Comparison of ENCODE assay signal across 8 cellular contexts in the genomic region with DNA sequence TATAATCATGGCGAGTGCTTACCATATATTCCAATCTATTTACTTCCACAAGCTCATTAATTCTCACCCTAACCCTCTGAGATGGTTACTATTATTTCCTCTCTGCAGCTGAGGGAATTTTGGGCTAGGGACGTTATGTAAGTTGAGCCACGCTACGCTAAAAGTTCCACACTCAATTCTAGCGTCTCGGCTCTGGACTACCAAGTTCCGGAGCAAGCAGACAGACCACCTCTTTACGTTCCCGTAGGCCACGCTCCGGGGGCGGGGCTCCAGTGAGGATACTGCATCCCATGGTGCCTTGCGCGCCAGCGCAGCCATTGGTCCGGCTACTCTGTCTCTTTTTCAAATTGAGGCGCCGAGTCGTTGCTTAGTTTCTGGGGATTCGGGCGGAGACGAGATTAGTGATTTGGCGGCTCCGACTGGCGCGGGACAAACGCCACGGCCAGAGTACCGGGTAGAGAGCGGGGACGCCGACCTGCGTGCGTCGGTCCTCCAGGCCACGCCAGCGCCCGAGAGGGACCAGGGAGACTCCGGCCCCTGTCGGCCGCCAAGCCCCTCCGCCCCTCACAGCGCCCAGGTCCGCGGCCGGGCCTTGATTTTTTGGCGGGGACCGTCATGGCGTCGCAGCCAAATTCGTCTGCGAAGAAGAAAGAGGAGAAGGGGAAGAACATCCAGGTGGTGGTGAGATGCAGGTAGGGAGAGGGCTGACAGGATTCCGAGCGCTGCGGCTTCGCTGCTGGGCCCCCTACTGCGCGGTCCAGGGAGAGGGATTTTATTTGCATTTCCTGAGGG. TPM values are rescaled to one million over a fixed set of nuclear protein-coding genes. Genes with fewer than 3 reads are reported as not detected.
DNase-seq lines count a peak whose midpoint lies in the region; ATAC-seq and TF ChIP-seq lines count a peak whose summit lies in the region.

Gene KIF11, plus strand, starts transcription at position 370 of the 792 bp plus-strand sequence. Its CDS starts 246 bp downstream, at position 616.

- H3K4me3 Mint-ChIP-seq in naive thymus-derived CD4-positive, alpha-beta T cell: peak within 1 kb of the TSS; percentile 95 to 100 (median 99)
- H3K4me3 Mint-ChIP-seq in stimulated activated naive B cell treated with anti-CD40 and anti-IgM and Interleukin-4, amounts not matched to agents 10 μg/mL and 1 μg/mL and 100 μg/mL, for 72 hours: peak within 1 kb of the TSS; percentile 98 to 99

- peaks cover 0 to 11% (median 0%) of the 10 kb centered on the region in 5 donors for H3K36me3 Mint-ChIP-seq in naive thymus-derived CD4-positive, alpha-beta T cell
- peaks cover 0 to 3% of the 10 kb centered on the region in 2 donors for H3K36me3 Mint-ChIP-seq in stimulated activated naive B cell treated with anti-CD40 and anti-IgM and Interleukin-4, amounts not matched to agents 10 μg/mL and 1 μg/mL and 100 μg/mL, for 72 hours

- ATAC-seq in DND-41 (ENCODE audit: insufficient read depth, low read depth): peak; percentile 84
- ATAC-seq in naive thymus-derived CD4-positive, alpha-beta T cell: peak; percentile 89
- ATAC-seq in stimulated activated naive B cell treated with anti-CD40 and anti-IgM and Interleukin-4, amounts not matched to agents 10 μg/mL and 1 μg/mL and 100 μg/mL, for 72 hours (replicated peaks): peak; percentile 87 to 88

- CTCF ChIA-PET in naive thymus-derived CD4-positive, alpha-beta T cell (lab: Charles Lee): interaction anchor here (3.0 kb wide), 1 partner anchor 19 kb away, joined by 21 read pairs; the partner anchor contains the start of gene IDE

- H3K4me1 Mint-ChIP-seq in naive thymus-derived CD4-positive, alpha-beta T cell: peaks cover 9 to 53% (median 28%) of the 10 kb centered on the region in 7 donors
- peaks cover 14 to 35% of the 10 kb centered on the region in 2 donors for H3K4me1 Mint-ChIP-seq in stimulated activated naive B cell treated with anti-CD40 and anti-IgM and Interleukin-4, amounts not matched to agents 10 μg/mL and 1 μg/mL and 100 μg/mL, for 72 hours

- H3K9me3 Mint-ChIP-seq in naive thymus-derived CD4-positive, alpha-beta T cell: peaks cover 0 to 3% (median 0%) of the 10 kb centered on the region in 11 donors
- no peaks in the 10 kb centered on the region for H3K9me3 Mint-ChIP-seq in stimulated activated naive B cell treated with anti-CD40 and anti-IgM and Interleukin-4, amounts not matched to agents 10 μg/mL and 1 μg/mL and 100 μg/mL, for 72 hours

- no peaks in the 10 kb centered on the region for H3K9me2 ChIP-seq in GM23248 (ENCODE audit: insufficient read depth)

- peaks cover 0 to 5% (median 0%) of the 10 kb centered on the region in 5 donors for H3K27me3 Mint-ChIP-seq in naive thymus-derived CD4-positive, alpha-beta T cell
- no peaks in the 10 kb centered on the region for H3K27me3 Mint-ChIP-seq in stimulated activated naive B cell treated with anti-CD40 and anti-IgM and Interleukin-4, amounts not matched to agents 10 μg/mL and 1 μg/mL and 100 μg/mL, for 72 hours

- intact Hi-C loops in naive thymus-derived CD4-positive, alpha-beta T cell (cut with micrococcal nuclease): loop anchor here (1.0 to 10.0 kb wide), 17 partner anchors 76 to 1769 kb away; partner anchors contain the start of genes BTAF1 (in 2 of the 2), PCGF5 (in 2 of the 2), CEP55 (in 1 of the 2) and CPEB3 (in 1 of the 2)

- POLR2A ChIA-PET in naive thymus-derived CD4-positive, alpha-beta T cell (lab: Charles Lee): interaction anchor here (0.6 to 3.6 kb wide), 6 partner anchors 16 to 669 kb away, joined by 3 to 78 read pairs (median 4); partner anchors contain the start of genes EXOC6 and IDE

- peak within 1 kb of the TSS; percentile 86 for H3K4me2 ChIP-seq in DND-41 (ENCODE audit: insufficient read depth, low read length)
- H3K4me2 ChIP-seq in GM23248 (ENCODE audit: unreplicated experiment): peak within 1 kb of the TSS; percentile 97
- peak within 1 kb of the TSS; percentile 99 for H3K4me2 ChIP-seq in fibroblast of lung (ENCODE audit: extremely low read depth, insufficient read depth, low read length)

- H3K4me1 ChIP-seq in DND-41 (ENCODE audit: insufficient read depth, low read length): peaks cover 57% of the 10 kb centered on the region
- peaks cover 30% of the 10 kb centered on the region for H3K4me1 ChIP-seq in GM23248 (ENCODE audit: insufficient read depth)
- H3K4me1 ChIP-seq in fibroblast of lung (ENCODE audit: control insufficient read depth, extremely low read depth, insufficient read depth, low read length): peaks cover 6% of the 10 kb centered on the region
- peaks cover 12 to 28% of the 10 kb centered on the region in 2 donors for H3K4me1 ChIP-seq in naive thymus-derived CD4-positive, alpha-beta T cell (ENCODE audit: control insufficient read depth in 2 of 2, insufficient read depth in 2 of 2, low read length in 2 of 2)

- H3K27me3 ChIP-seq in DND-41 (ENCODE audit: insufficient read depth, low read length, poor library complexity): no peaks in the 10 kb centered on the region
- no peaks in the 10 kb centered on the region for H3K27me3 ChIP-seq in GM23248 (replicated peaks; ENCODE audit: insufficient read depth)
- H3K27me3 ChIP-seq in fibroblast of lung (ENCODE audit: control insufficient read depth, insufficient read depth, low read length): no peaks in the 10 kb centered on the region
- no peaks in the 10 kb centered on the region for H3K27me3 ChIP-seq in naive thymus-derived CD4-positive, alpha-beta T cell (ENCODE audit: control insufficient read depth in 2 of 2, insufficient read depth in 2 of 2, low read length in 2 of 2)

- in situ Hi-C loops in GM23248 (cut with MboI): no loop called here

- H3K9ac ChIP-seq in DND-41 (ENCODE audit: low read depth, low read length): peak within 1 kb of the TSS; percentile 80
- H3K9ac ChIP-seq in GM23248: peak within 1 kb of the TSS; percentile 81
- peak within 1 kb of the TSS; percentile 78 for H3K9ac ChIP-seq in fibroblast of lung (ENCODE audit: insufficient read depth, low read length)

- H3K79me2 ChIP-seq in DND-41 (ENCODE audit: insufficient read depth, low read length) (peaks cover 61% of the 10 kb centered on the region), GM23248 (ENCODE audit: insufficient read depth) (peaks cover 49% of the 10 kb centered on the region), fibroblast of lung (ENCODE audit: control insufficient read depth, insufficient read depth, low read length) (peaks cover 50% of the 10 kb centered on the region)

- H2AFZ ChIP-seq in DND-41 (ENCODE audit: low read depth, low read length) (peak within 1 kb of the TSS; percentile 92), GM23248 (peak within 1 kb of the TSS; percentile 95), fibroblast of lung (ENCODE audit: low read length) (peak within 1 kb of the TSS; percentile 94)

- H4K20me1 ChIP-seq in DND-41 (ENCODE audit: insufficient read depth, low read length) (peaks cover 37% of the 10 kb centered on the region), GM23248 (ENCODE audit: insufficient read depth) (no peaks in the 10 kb centered on the region), fibroblast of lung (ENCODE audit: control insufficient read depth, extremely low read depth, insufficient read depth, low read length) (no peaks in the 10 kb centered on the region)

- peak within 1 kb of the TSS; percentile 88 for H3K27ac ChIP-seq in DND-41 (ENCODE audit: low read length)
- H3K27ac ChIP-seq in GM23248: peak within 1 kb of the TSS; percentile 87
- H3K27ac ChIP-seq in fibroblast of lung (ENCODE audit: insufficient read depth, low read length): peak within 1 kb of the TSS; percentile 90
- peak within 1 kb of the TSS; percentile 96 for H3K27ac ChIP-seq in naive thymus-derived CD4-positive, alpha-beta T cell (ENCODE audit: low read depth, low read length)

- H3K4me3 ChIP-seq in DND-41 (ENCODE audit: low read depth in 1 of 2, low read length in 2 of 2) (peak within 1 kb of the TSS; percentile 38 to 66), GM23248 (peak within 1 kb of the TSS; percentile 85), fibroblast of lung (replicated peaks in 1 of 4; ENCODE audit: control extremely low read depth in 1 of 4, insufficient read depth in 1 of 4, low read depth in 3 of 4, low read length in 4 of 4) (peak within 1 kb of the TSS; percentile 73 to 97 (median 92))
- H3K4me3 ChIP-seq in naive thymus-derived CD4-positive, alpha-beta T cell (ENCODE audit: low read length): peak within 1 kb of the TSS; percentile 83

- peaks cover 15% of the 10 kb centered on the region for H3K36me3 ChIP-seq in DND-41 (ENCODE audit: insufficient read depth, low read length)
- H3K36me3 ChIP-seq in GM23248 (ENCODE audit: low read depth): no peaks in the 10 kb centered on the region
- H3K36me3 ChIP-seq in fibroblast of lung (ENCODE audit: control insufficient read depth, insufficient read depth, low read length): no peaks in the 10 kb centered on the region
- H3K36me3 ChIP-seq in naive thymus-derived CD4-positive, alpha-beta T cell (ENCODE audit: control insufficient read depth in 2 of 3, insufficient read depth in 3 of 3, low read length in 3 of 3): no peaks in the 10 kb centered on the region

- peak within 1 kb of the TSS; percentile 96 to 100 (median 100) for H3K27ac Mint-ChIP-seq in naive thymus-derived CD4-positive, alpha-beta T cell
- peak within 1 kb of the TSS; percentile 99 for H3K27ac Mint-ChIP-seq in stimulated activated naive B cell treated with anti-CD40 and anti-IgM and Interleukin-4, amounts not matched to agents 10 μg/mL and 1 μg/mL and 100 μg/mL, for 72 hours

- peak; percentile 98 for DNase-seq in DND-41
- peak; percentile 100 for DNase-seq in GM23248
- peak; percentile 97 for DNase-seq in LHCN-M2 (ENCODE audit: low read depth)
- peak; percentile 96 for DNase-seq in RPMI8226
- peak; percentile 89 to 93 for DNase-seq in activated T-helper 1 cell treated with anti-CD3 and anti-CD28 coated beads, Interleukin-2, amount 50 U/mL, for 16 hours (ENCODE audit: low read depth in 1 of 2, low spot score in 1 of 2)
- DNase-seq in fibroblast of lung (ENCODE audit: low read depth in 2 of 2): peak; percentile 95 to 96
- DNase-seq in naive thymus-derived CD4-positive, alpha-beta T cell: peak; percentile 89 to 95 (median 94)
- peak; percentile 96 for DNase-seq in stimulated activated naive B cell treated with anti-CD40 and anti-IgM and Interleukin-4, amounts not matched to agents 10 μg/mL and 1 μg/mL and 100 μg/mL, for 72 hours

- peaks cover 21% of the 10 kb centered on the region for H3F3A ChIP-seq in GM23248 (ENCODE audit: insufficient read depth)

- TF ChIP-seq CTCF in DND-41 (IDR thresholded peaks at IDR 0.05; ENCODE audit: borderline replicate concordance, extremely low read depth, low read length, poor library complexity, severe bottlenecking) (peak; percentile 17), fibroblast of lung (conservative IDR thresholded peaks at IDR 0.05 in 1 of 2, IDR thresholded peaks at IDR 0.05 in 1 of 2; ENCODE audit: low read depth in 1 of 2, low read length in 2 of 2) (peak in 1 of 2 donors; percentile 4)

- no peaks in the 10 kb centered on the region for H3K9me3 ChIP-seq in DND-41 (ENCODE audit: insufficient read depth, low read length, severe bottlenecking)
- no peaks in the 10 kb centered on the region for H3K9me3 ChIP-seq in GM23248 (ENCODE audit: low read depth)
- H3K9me3 ChIP-seq in fibroblast of lung (ENCODE audit: control insufficient read depth, insufficient read depth, low read depth, low read length): no peaks in the 10 kb centered on the region
- H3K9me3 ChIP-seq in naive thymus-derived CD4-positive, alpha-beta T cell (ENCODE audit: control insufficient read depth in 2 of 3, low read length in 3 of 3): no peaks in the 10 kb centered on the region

- whole genome bisulfite sequencing in GM23248 (ENCODE audit: low coverage in 1 of 2, low lambda C conversion rate in 2 of 2, missing lambda C conversion rate in 2 of 2), 2 experiments: 1 to 2% methylated on average over 55 to 58 of the region's 58 CpGs

RNA-seq across cellular contexts. Expression of gene KIF11, which starts in this region (rescaled TPM):
- total RNA-seq in GM23248 (2014; rRNA removed; shearing (Covaris generic)): 12.5 and 16.2 TPM in 2 replicates
- polyA plus RNA-seq in GM23248 (2016; fragmentation: Nextera tagmentation; extraction: Ambion mirVana) (10.8 and 11.4 TPM in 2 replicates), fibroblast of lung (7.5 and 24.3 TPM in 2 replicates)
- total RNA-seq in LHCN-M2 (2014; rRNA removed) (61.3 and 66.2 TPM in 2 replicates), fibroblast of lung (3.6 and 8.9 TPM in 2 replicates)
- 8.7 TPM for polyA plus RNA-seq in LHCN-M2 (2012)
- 6.9 and 21.4 TPM in 2 replicates for polyA plus RNA-seq in fibroblast of lung (2012)
- polyA minus RNA-seq in fibroblast of lung (ENCODE audit: low replicate concordance): 0.89 and 0.90 TPM in 2 replicates
- total RNA-seq in naive thymus-derived CD4-positive, alpha-beta T cell: 10 to 100 TPM in 1 of 5 experiments, under 1 TPM in 4; 0.32 to 52.6 (median 0.75) TPM
- under 1 TPM; 0.19 to 0.52 TPM for polyA plus RNA-seq in naive thymus-derived CD4-positive, alpha-beta T cell

Comparison
In these comparisons a context has a peak if more than half of its experiments do, and no peak if none do; other contexts are left out.
1. Peak in every context shown above with its lines: DNase-seq, ATAC-seq, H3K4me3 ChIP-seq and H3K27ac ChIP-seq.